Comparison of ENCODE assay signal across 10 cellular contexts in genomic region chr17:57107498-57108101, GRCh38. TPM values are rescaled to one million over a fixed set of nuclear protein-coding genes. Genes with fewer than 3 reads are reported as not detected.
DNase-seq lines count a peak whose midpoint lies in the region; ATAC-seq and TF ChIP-seq lines count a peak whose summit lies in the region.
"Had no signal": no experiment of that assay in that cellular context is flagged by ENCODE, and none has a peak within 500 bp of the region (broad histone marks: within the 10 kb centered on the region; RNA-seq: fewer than 3 reads in every experiment).

No MANE protein-coding gene starts in this region.

- peaks cover 0 to 74% of the 10 kb centered on the region in 2 donors for H3K4me1 ChIP-seq in right atrium auricular region

- H3K4me3 ChIP-seq in right atrium auricular region: no peak overlapping the region

- DNase-seq in right atrium auricular region (ENCODE audit: low spot score): no peak
- no peak for DNase-seq in Right ventricle myocardium inferior (ENCODE audit: missing footprints)
- DNase-seq in T1000 (lab: John Stamatoyannopoulos, UW): peak; percentile 62
- DNase-seq in kidney glomerular epithelial cell (lab: John Stamatoyannopoulos, UW): peak; percentile 44
- DNase-seq in activated CD4-positive, alpha-beta T cell treated with anti-CD3 and anti-CD28 coated beads, Interleukin-2, amount 50 U/mL, for 4 hours: no peak
- DNase-seq in NCI-H1092 treated with DMSO at 0.1 percent for 48 hours (lab: John Stamatoyannopoulos, UW): no peak
- DNase-seq in NCI-H524 (lab: John Stamatoyannopoulos, UW): no peak
- no peak for DNase-seq in C1 segment of cervical spinal cord (lab: John Stamatoyannopoulos, UW)
- DNase-seq: MV-4-11; stimulated activated naive CD4-positive, alpha-beta T cell treated with Interleukin-2 at 50 U/mL for 16 hours had no signal

- no peaks in the 10 kb centered on the region for H3K27me3 ChIP-seq in right atrium auricular region

- no peaks in the 10 kb centered on the region for H3K9me3 ChIP-seq in right atrium auricular region

- peak overlapping the region; percentile 85 to 91 for H3K27ac ChIP-seq in right atrium auricular region

- H3K36me3 ChIP-seq in right atrium auricular region: peaks cover 17% of the 10 kb centered on the region

- no peak for TF ChIP-seq CTCF in right atrium auricular region (IDR thresholded peaks at IDR 0.05)

- intact Hi-C loops in Right ventricle myocardium inferior (cut with DNase I): no loop called here

- ATAC-seq in Right ventricle myocardium inferior: no peak

RNA-seq across cellular contexts. Expression of gene AKAP1, which starts 22.6 kb away (rescaled TPM):
- total RNA-seq in right atrium auricular region (100 to 1,000 TPM in 1 of 2 donors, 10 to 100 TPM in 1; 90.4 to 139 TPM), Right ventricle myocardium inferior (226 TPM)

Comparison
In these comparisons a context has a peak if more than half of its experiments do, and no peak if none do; other contexts are left out.
1. DNase-seq: peak in T1000 (single experiment) and kidney glomerular epithelial cell (single experiment); none in right atrium auricular region (single experiment), Right ventricle myocardium inferior (single experiment), activated CD4-positive, alpha-beta T cell treated with anti-CD3 and anti-CD28 coated beads, Interleukin-2, amount 50 U/mL, for 4 hours (0 of 2), NCI-H1092 treated with DMSO at 0.1 percent for 48 hours (single experiment), NCI-H524 (0 of 2) and C1 segment of cervical spinal cord (0 of 14).